In the genomic region with DNA sequence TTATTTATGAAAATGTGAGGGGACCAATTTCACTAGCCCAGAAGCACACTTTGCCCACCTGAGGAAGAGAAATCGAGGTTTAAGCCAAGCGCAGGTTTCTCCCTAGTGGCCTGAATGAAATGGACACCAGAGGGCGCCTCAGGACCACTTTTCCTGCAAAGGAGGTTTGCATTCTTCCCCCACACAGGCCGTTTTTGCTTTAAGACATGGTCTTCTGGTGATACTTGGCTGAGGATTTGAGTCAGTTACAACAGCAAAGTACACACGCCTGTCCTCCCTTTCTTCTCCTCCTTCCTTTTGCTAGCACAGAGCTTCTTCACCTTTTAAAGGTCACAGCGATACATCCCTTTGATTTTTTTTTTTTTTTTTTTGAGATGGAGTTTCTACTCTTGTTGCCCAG, we compare ENCODE assay signal across 8 cellular contexts. TPM values are rescaled to one million over a fixed set of nuclear protein-coding genes. Genes with fewer than 3 reads are reported as not detected.
DNase-seq lines count a peak whose midpoint lies in the region; FAIRE-seq lines count a peak whose summit lies in the region.

No MANE protein-coding gene starts in this region.

- no peaks in the 10 kb centered on the region for H3K27me3 ChIP-seq in Karpas-422 (ENCODE audit: low read length)

- H3K9me3 ChIP-seq in Karpas-422 (ENCODE audit: low read length) = no peaks in the 10 kb centered on the region

- H3K27ac ChIP-seq in Karpas-422 (ENCODE audit: low read length) (no peak overlapping the region), substantia nigra (ENCODE audit: low read depth, low read length, poor library complexity, severe bottlenecking) (no peak overlapping the region)

- H3K9me3 Mint-ChIP-seq in activated T-helper 1 cell treated with anti-CD3 and anti-CD28 coated beads, Interleukin-12 subunit alpha, Interleukin-12 subunit beta, Interleukin-2, Interleukin-4 antibody, amounts not matched to agents 30 ng/mL and 10 ng/mL and 1 ng/mL, durations not matched to agents 14 hours and 24 hours and 36 hours = no peaks in the 10 kb centered on the region

- intact Hi-C loops in activated T-helper 1 cell treated with anti-CD3 and anti-CD28 coated beads, Interleukin-12 subunit alpha, Interleukin-12 subunit beta, Interleukin-2, Interleukin-4 antibody, amounts not matched to agents 30 ng/mL and 10 ng/mL and 1 ng/mL, durations not matched to agents 14 hours and 24 hours and 36 hours (cut with micrococcal nuclease) = loop anchor here (1.0 kb wide), 3 partner anchors 234 to 576 kb away; no protein-coding TSS in a partner anchor

- no peak overlapping the region for H3K4me2 ChIP-seq in Karpas-422 (ENCODE audit: low read depth, low read length, poor library complexity, severe bottlenecking)

- peak; percentile 16 for FAIRE-seq in RCC 7860 (lab: Jason Lieb, UNC)

- H3K4me1 Mint-ChIP-seq in activated T-helper 1 cell treated with anti-CD3 and anti-CD28 coated beads, Interleukin-12 subunit alpha, Interleukin-12 subunit beta, Interleukin-2, Interleukin-4 antibody, amounts not matched to agents 30 ng/mL and 10 ng/mL and 1 ng/mL, durations not matched to agents 14 hours and 24 hours and 36 hours (ENCODE audit: low read depth) = peaks cover 6% of the 10 kb centered on the region

- H3K9me2 ChIP-seq in Karpas-422 (replicated peaks; ENCODE audit: insufficient read depth, low read length) = no peaks in the 10 kb centered on the region

- no peak overlapping the region for H3K9ac ChIP-seq in Karpas-422 (ENCODE audit: low read length)

- DNase-seq in DMS153 (lab: John Stamatoyannopoulos, UW) = peak; percentile 12
- DNase-seq in Karpas-422 = peak; percentile 93
- peak; percentile 44 for DNase-seq in RCC 7860 (ENCODE audit: low spot score)
- DNase-seq in activated T-helper 1 cell treated with anti-CD3 and anti-CD28 coated beads, Interleukin-12 subunit alpha, Interleukin-12 subunit beta, Interleukin-2, Interleukin-4 antibody, amounts not matched to agents 30 ng/mL and 10 ng/mL and 1 ng/mL, durations not matched to agents 14 hours and 24 hours and 36 hours (ENCODE audit: low spot score) = peak; percentile 57
- peak; percentile 67 for DNase-seq in fibroblast of the conjunctiva (ENCODE audit: low read depth)
- peak; percentile 40 for DNase-seq in non-pigmented ciliary epithelial cell (ENCODE audit: low read depth)
- DNase-seq in substantia nigra (lab: John Stamatoyannopoulos, UW) = peak in 45 of 49 donors; percentile 8 to 81 (median 50)
- DNase-seq in mesenteric fat pad (ENCODE audit: low spot score) = no peak

- no peak overlapping the region for H2AFZ ChIP-seq in Karpas-422 (ENCODE audit: low read length)

- no peak overlapping the region for H3K4me3 ChIP-seq in Karpas-422 (ENCODE audit: low read length)

- H3K27me3 Mint-ChIP-seq in activated T-helper 1 cell treated with anti-CD3 and anti-CD28 coated beads, Interleukin-12 subunit alpha, Interleukin-12 subunit beta, Interleukin-2, Interleukin-4 antibody, amounts not matched to agents 30 ng/mL and 10 ng/mL and 1 ng/mL, durations not matched to agents 14 hours and 24 hours and 36 hours (ENCODE audit: insufficient read depth) = no peaks in the 10 kb centered on the region

- H3K4me1 ChIP-seq in Karpas-422 (ENCODE audit: low read length) = no peaks in the 10 kb centered on the region

- H3K36me3 Mint-ChIP-seq in activated T-helper 1 cell treated with anti-CD3 and anti-CD28 coated beads, Interleukin-12 subunit alpha, Interleukin-12 subunit beta, Interleukin-2, Interleukin-4 antibody, amounts not matched to agents 30 ng/mL and 10 ng/mL and 1 ng/mL, durations not matched to agents 14 hours and 24 hours and 36 hours (ENCODE audit: low read depth) = no peaks in the 10 kb centered on the region

- H4K20me1 ChIP-seq in Karpas-422 (ENCODE audit: insufficient read depth, low read depth, low read length) = no peaks in the 10 kb centered on the region

- H3K36me3 ChIP-seq in Karpas-422 (ENCODE audit: insufficient read depth, low read length) = no peaks in the 10 kb centered on the region

- no peak overlapping the region for H3K27ac Mint-ChIP-seq in activated T-helper 1 cell treated with anti-CD3 and anti-CD28 coated beads, Interleukin-12 subunit alpha, Interleukin-12 subunit beta, Interleukin-2, Interleukin-4 antibody, amounts not matched to agents 30 ng/mL and 10 ng/mL and 1 ng/mL, durations not matched to agents 14 hours and 24 hours and 36 hours

- H3K79me2 ChIP-seq in Karpas-422 (ENCODE audit: low read length) = no peaks in the 10 kb centered on the region

- no peak overlapping the region for H3K4me3 Mint-ChIP-seq in activated T-helper 1 cell treated with anti-CD3 and anti-CD28 coated beads, Interleukin-12 subunit alpha, Interleukin-12 subunit beta, Interleukin-2, Interleukin-4 antibody, amounts not matched to agents 30 ng/mL and 10 ng/mL and 1 ng/mL, durations not matched to agents 14 hours and 24 hours and 36 hours

RNA-seq across cellular contexts. Expression of a gene that starts 5.4 kb away (rescaled TPM):
- not detected in 2 replicates for total RNA-seq in Karpas-422 (2014; rRNA removed; shearing (Covaris generic); ENCODE audit: low replicate concordance)
- not detected in 2 replicates for total RNA-seq in activated T-helper 1 cell treated with anti-CD3 and anti-CD28 coated beads, Interleukin-12 subunit alpha, Interleukin-12 subunit beta, Interleukin-2, Interleukin-4 antibody, amounts not matched to agents 30 ng/mL and 10 ng/mL and 1 ng/mL, durations not matched to agents 14 hours and 24 hours and 36 hours
- total RNA-seq in mesenteric fat pad = not detected

RNA-seq across cellular contexts. Expression of a gene that starts 35.9 kb away (rescaled TPM):
- total RNA-seq in Karpas-422 (2014; rRNA removed; shearing (Covaris generic); ENCODE audit: low replicate concordance) = 7.0 and 9.1 TPM in 2 replicates
- total RNA-seq in activated T-helper 1 cell treated with anti-CD3 and anti-CD28 coated beads, Interleukin-12 subunit alpha, Interleukin-12 subunit beta, Interleukin-2, Interleukin-4 antibody, amounts not matched to agents 30 ng/mL and 10 ng/mL and 1 ng/mL, durations not matched to agents 14 hours and 24 hours and 36 hours = 10.2 and 16.1 TPM in 2 replicates
- total RNA-seq in mesenteric fat pad = 8.3 TPM
